ENCODE assay signal across 7 cellular contexts in the genomic region with DNA sequence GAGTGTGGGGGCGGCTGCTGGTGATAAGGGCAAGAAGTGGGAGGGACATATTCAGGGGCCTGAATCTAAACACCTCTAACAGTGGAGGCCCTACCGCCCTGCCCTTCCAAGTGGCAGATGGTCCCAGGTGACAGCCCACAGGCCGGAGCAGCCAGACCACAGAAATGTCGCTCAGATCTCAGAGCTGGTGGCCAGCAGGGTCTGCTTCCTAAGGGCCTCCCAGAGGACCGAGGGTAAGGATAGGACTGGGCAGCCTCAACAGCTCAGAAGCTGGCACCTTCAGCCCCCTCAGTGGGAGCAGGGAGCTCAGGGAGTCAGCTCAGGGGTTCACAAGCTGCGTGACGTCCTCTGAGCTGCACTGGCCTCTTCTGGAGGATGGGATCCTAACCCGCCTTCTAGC.
"Had no signal": no experiment of that assay in that cellular context is flagged by ENCODE, and none has a peak within 500 bp of the region (broad histone marks: within the 10 kb centered on the region; RNA-seq: fewer than 3 reads in every experiment).

No MANE protein-coding gene starts in this region.

- DNase-seq: GM23248, KBM-7 had no signal

- H3K4me2 ChIP-seq: KMS-11 had no signal

- H3K36me3 ChIP-seq: HAP-1 had no signal

- ATAC-seq: HCT116, HepG2 had no signal

- H3K9me3 ChIP-seq: HAP-1 had no signal

- H3K9ac ChIP-seq: GM23248, KMS-11 had no signal

- H3K27ac ChIP-seq: GM23248, HL-60, KMS-11 had no signal

- H3K4me1 ChIP-seq: HAP-1 had no signal

- H3K4me3 ChIP-seq: GM23248, HAP-1 had no signal

- H2AFZ ChIP-seq: GM23248 had no signal

- FAIRE-seq: HepG2 had no signal
